ENCODE assay signal across 1 cellular context in genomic region chr9:79639354-79639753, GRCh38.
TF ChIP-seq lines count a peak whose summit lies in the region.

No MANE protein-coding gene starts in this region.

TF ChIP-seq in SK-N-SH, 30 proteins besides CTCF, POLR2A, EP300 and RAD21 (continued from another document):
- TF ChIP-seq REST (IDR thresholded peaks at IDR 0.05; ENCODE audit: low read depth, low read length) (no peak), FOSL2 (IDR thresholded peaks at IDR 0.05; ENCODE audit: borderline replicate concordance, low read depth) (peak; percentile 37; the same call in 1 of the 2 replicates), CHD2 (IDR thresholded peaks at IDR 0.05; ENCODE audit: low read length, partially characterized antibody) (no peak)
